Comparison of ENCODE assay signal across 2 cellular contexts in the genomic region with DNA sequence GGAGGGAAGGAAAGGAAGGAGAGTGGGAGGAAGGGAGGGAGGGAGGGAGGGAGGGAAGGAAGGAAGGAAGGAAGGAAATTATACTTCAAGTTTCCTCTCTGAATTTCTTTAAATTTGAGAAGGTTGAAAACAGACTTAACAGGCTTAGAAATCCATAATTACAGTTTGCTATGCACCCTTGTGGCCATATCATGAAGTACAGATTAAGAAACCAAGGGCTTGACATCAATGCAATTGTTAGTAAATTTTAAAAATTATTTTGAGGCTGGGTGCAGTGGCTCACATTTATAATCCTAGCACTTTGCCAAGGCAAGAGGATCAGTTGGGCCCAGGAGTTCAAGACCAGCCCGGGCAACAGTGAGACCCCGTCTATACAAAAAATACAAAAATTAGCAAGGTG.
TF ChIP-seq lines count a peak whose summit lies in the region.

No MANE protein-coding gene starts in this region.

TF ChIP-seq in IMR-90, 13 proteins besides CTCF, POLR2A, EP300 and RAD21:
- TF ChIP-seq MAZ (IDR thresholded peaks at IDR 0.05; ENCODE audit: borderline replicate concordance, low read depth, low read length) (no peak), RFX5 (IDR thresholded peaks at IDR 0.05; ENCODE audit: low read depth, low read length) (no peak), NFE2L2 (IDR thresholded peaks at IDR 0.05; ENCODE audit: low read depth, low read length) (no peak), SMC3 (IDR thresholded peaks at IDR 0.05; ENCODE audit: low read depth, low read length) (peak; percentile 39; the same call in 1 of the 2 replicates), FOS (IDR thresholded peaks at IDR 0.05; ENCODE audit: low read depth, low read length) (no peak)
- TF ChIP-seq, protein P1, sequence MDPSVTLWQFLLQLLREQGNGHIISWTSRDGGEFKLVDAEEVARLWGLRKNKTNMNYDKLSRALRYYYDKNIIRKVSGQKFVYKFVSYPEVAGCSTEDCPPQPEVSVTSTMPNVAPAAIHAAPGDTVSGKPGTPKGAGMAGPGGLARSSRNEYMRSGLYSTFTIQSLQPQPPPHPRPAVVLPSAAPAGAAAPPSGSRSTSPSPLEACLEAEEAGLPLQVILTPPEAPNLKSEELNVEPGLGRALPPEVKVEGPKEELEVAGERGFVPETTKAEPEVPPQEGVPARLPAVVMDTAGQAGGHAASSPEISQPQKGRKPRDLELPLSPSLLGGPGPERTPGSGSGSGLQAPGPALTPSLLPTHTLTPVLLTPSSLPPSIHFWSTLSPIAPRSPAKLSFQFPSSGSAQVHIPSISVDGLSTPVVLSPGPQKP (IDR thresholded peaks at IDR 0.05; ENCODE audit: borderline replicate concordance, low read depth, low read length): no peak
- TF ChIP-seq, protein P2, sequence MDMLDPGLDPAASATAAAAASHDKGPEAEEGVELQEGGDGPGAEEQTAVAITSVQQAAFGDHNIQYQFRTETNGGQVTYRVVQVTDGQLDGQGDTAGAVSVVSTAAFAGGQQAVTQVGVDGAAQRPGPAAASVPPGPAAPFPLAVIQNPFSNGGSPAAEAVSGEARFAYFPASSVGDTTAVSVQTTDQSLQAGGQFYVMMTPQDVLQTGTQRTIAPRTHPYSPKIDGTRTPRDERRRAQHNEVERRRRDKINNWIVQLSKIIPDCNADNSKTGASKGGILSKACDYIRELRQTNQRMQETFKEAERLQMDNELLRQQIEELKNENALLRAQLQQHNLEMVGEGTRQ (IDR thresholded peaks at IDR 0.05; ENCODE audit: low read depth, low read length): no peak

TF ChIP-seq in GM12878, 131 proteins besides CTCF, POLR2A, EP300 and RAD21:
- TF ChIP-seq NRF1 (conservative IDR thresholded peaks at IDR 0.05; ENCODE audit: low read depth, low read length) (no peak), EGR1 (IDR thresholded peaks at IDR 0.05; ENCODE audit: borderline replicate concordance in 1 of 2, low read depth in 2 of 2, low read length in 2 of 2) (no peak), DPF2 (IDR thresholded peaks at IDR 0.05) (no peak), SUPT20H (IDR thresholded peaks at IDR 0.05; ENCODE audit: borderline replicate concordance, control insufficient read depth, low read depth, low read length) (no peak), FOXK2 (IDR thresholded peaks at IDR 0.05) (no peak), NBN (IDR thresholded peaks at IDR 0.05) (no peak)
